19 cellular contexts compared by ENCODE assay signal in the genomic region with DNA sequence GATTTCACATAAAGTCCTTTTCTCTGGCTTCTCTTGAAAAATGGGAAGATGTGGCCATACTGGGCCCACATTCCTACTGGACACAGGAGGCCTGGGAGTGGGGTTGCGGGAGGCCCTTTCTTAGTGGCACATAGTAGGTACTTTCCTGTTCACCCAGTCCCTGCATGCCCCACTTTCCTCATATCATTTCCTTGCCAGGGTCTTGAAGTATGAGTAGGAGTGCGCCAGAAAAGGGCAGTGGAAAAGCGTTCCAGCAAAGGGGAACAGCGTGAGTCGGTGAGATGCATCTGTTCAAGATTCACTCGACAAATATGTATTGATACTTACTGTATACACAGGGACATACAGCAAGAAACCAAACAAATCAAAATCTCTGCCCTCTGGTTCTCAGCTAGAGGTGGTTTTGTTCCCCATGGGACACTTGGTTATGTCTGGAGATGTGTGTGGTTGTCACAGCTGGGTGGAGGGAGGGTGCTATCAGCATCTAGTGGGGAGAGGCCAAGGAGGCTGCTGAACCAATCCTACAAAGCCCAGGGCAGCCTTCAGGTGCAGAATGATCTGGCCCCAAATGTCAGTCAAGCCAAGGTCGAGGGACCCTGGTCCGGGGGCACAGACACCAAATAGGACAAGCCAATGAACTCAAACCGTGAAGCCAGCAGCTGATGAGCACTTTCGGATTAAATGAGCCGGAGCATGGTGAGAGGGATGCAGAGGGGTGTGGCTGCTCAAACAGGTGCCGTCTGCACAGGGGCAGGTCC.
A peak's percentile ranks its signal among the peaks of the same experiment; 100 is the strongest.
DNase-seq lines count a peak whose midpoint lies in the region; ATAC-seq and TF ChIP-seq lines count a peak whose summit lies in the region.
"Had no signal": no experiment of that assay in that cellular context is flagged by ENCODE, and none has a peak within 500 bp of the region (broad histone marks: within the 10 kb centered on the region; RNA-seq: fewer than 3 reads in every experiment).

No MANE protein-coding gene starts in this region.

- no peak overlapping the region for H2AFZ ChIP-seq in mammary epithelial cell (ENCODE audit: low read depth, low read length)
- H2AFZ ChIP-seq in IMR-90 (replicated peaks; ENCODE audit: low read length, poor library complexity) = no peak overlapping the region
- H2AFZ ChIP-seq: parathyroid adenoma had no signal

- H3K79me1 ChIP-seq in IMR-90 (ENCODE audit: low read depth in 1 of 2, low read length in 2 of 2) = peaks cover 0 to 9% of the 10 kb centered on the region in 2 experiments; a peak in 2 of 4 replicates

- H3K4me1 ChIP-seq in breast epithelium (peaks cover 8 to 46% of the 10 kb centered on the region in 2 donors), mammary epithelial cell (ENCODE audit: insufficient read depth, low read length) (peaks cover 31% of the 10 kb centered on the region), IMR-90 (ENCODE audit: control insufficient read depth, insufficient read depth, low read length) (peaks cover 26% of the 10 kb centered on the region)
- H3K4me1 ChIP-seq: parathyroid adenoma had no signal

- H2BK5ac ChIP-seq in IMR-90 (ENCODE audit: low read depth, low read length, poor library complexity, severe bottlenecking) = no peak overlapping the region

- in situ Hi-C loops in mammary epithelial cell (cut with MboI; ENCODE audit: low sequenced_read_pairs in 2 of 2) = no loop called here
- in situ Hi-C loops in IMR-90 (cut with MboI; ENCODE audit: low sequenced_read_pairs) = no loop called here

- dilution Hi-C loops in mammary epithelial cell (cut with HindIII; ENCODE audit: low sequenced_read_pairs) = no loop called here
- dilution Hi-C loops in IMR-90 (cut with HindIII; ENCODE audit: low sequenced_read_pairs, unreplicated experiment) = no loop called here

- H2AK9ac ChIP-seq in IMR-90 (replicated peaks; ENCODE audit: low read depth, low read length, poor library complexity) = peak overlapping the region; percentile 10

- peaks cover 22% of the 10 kb centered on the region for H3K9me1 ChIP-seq in IMR-90 (ENCODE audit: insufficient read depth, low read length)

- H3K4me3 ChIP-seq in breast epithelium (no peak overlapping the region), mammary epithelial cell (replicated peaks in 1 of 3; ENCODE audit: insufficient read depth in 1 of 3, low read depth in 2 of 3, low read length in 3 of 3) (no peak overlapping the region), IMR-90 (ENCODE audit: insufficient read depth, low read depth, low read length) (no peak overlapping the region)
- H3K4me3 ChIP-seq: lower lobe of right lung, transverse colon had no signal

- 98% methylated on average over 12 of the region's 12 CpGs for WGBS in mammary epithelial cell (ENCODE audit: low coverage, missing lambda C conversion rate)
- 82% methylated on average over 2 of the region's 12 CpGs; no CpG with 5 or more reads in 1 of the 2 experiments for WGBS in IMR-90 (ENCODE audit: extremely low coverage in 2 of 2, insufficient read length in 1 of 2), 2 experiments

- TF ChIP-seq POLR2A in breast epithelium (IDR thresholded peaks at IDR 0.05) (no peak), IMR-90 (IDR thresholded peaks at IDR 0.05; ENCODE audit: low read depth, low read length) (no peak)

- H3K4me1 Mint-ChIP-seq in stimulated activated memory B cell treated with anti-CD40 and anti-IgM and Interleukin-4, amounts not matched to agents 10 μg/mL and 1 μg/mL and 100 μg/mL, for 72 hours = peaks cover 58% of the 10 kb centered on the region

- H2BK120ac ChIP-seq in IMR-90 (ENCODE audit: low read depth, low read length) = no peak overlapping the region

- H3K27me3 Mint-ChIP-seq in stimulated activated memory B cell treated with anti-CD40 and anti-IgM and Interleukin-4, amounts not matched to agents 10 μg/mL and 1 μg/mL and 100 μg/mL, for 72 hours = peaks cover 48% of the 10 kb centered on the region

- no peak overlapping the region for H4K8ac ChIP-seq in IMR-90 (ENCODE audit: low read depth in 2 of 2, low read length in 2 of 2)

- H3K4ac ChIP-seq in IMR-90 (ENCODE audit: low read depth, low read length) = 0 out of 2 replicates have a peak overlapping the region, but pooled peaks have one; percentile 22

- intact Hi-C loops in breast epithelium (cut with DNase I; ENCODE audit: low total_unique reads) (loop anchor here (1.0 kb wide), 1 partner anchor 8 kb away; no protein-coding TSS in a partner anchor), mammary epithelial cell (cut with micrococcal nuclease) (no loop called here), IMR-90 (cut with micrococcal nuclease) (no loop called here)

- DNase-seq in breast epithelium (ENCODE audit: low spot score in 2 of 2) (no peak), mammary epithelial cell (no peak), IMR-90 (no peak), NCI-H69 (lab: John Stamatoyannopoulos, UW) (peak; percentile 42), HPDE6-E6E7 (ENCODE audit: extremely low spot score) (no peak), caudate nucleus (lab: John Stamatoyannopoulos, UW) (no peak), GM03348 (ENCODE audit: low spot score) (no peak)
- DNase-seq: foreskin fibroblast; GOT3; lower lobe of right lung; naive B cell; PC-3; SHP77 treated with DMSO at 0.1 percent for 48 hours; stimulated activated naive CD4-positive, alpha-beta T cell treated with Interleukin-2 at 50 U/mL for 16 hours; transverse colon had no signal

- H3K9me3 Mint-ChIP-seq in stimulated activated memory B cell treated with anti-CD40 and anti-IgM and Interleukin-4, amounts not matched to agents 10 μg/mL and 1 μg/mL and 100 μg/mL, for 72 hours = no peaks in the 10 kb centered on the region
- H3K9me3 Mint-ChIP-seq: naive B cell; T-helper 1 cell treated with Interleukin-12 subunit alpha and Interleukin-12 subunit beta and Interleukin-4 antibody, amounts not matched to agents 30 μg/mL and 1 μg/mL, for 36 hours had no signal

- H4K91ac ChIP-seq in IMR-90 (ENCODE audit: insufficient read depth, low read depth, low read length) = no peak overlapping the region

- peak overlapping the region; percentile 86 to 89 for H3K27ac ChIP-seq in breast epithelium
- no peak overlapping the region for H3K27ac ChIP-seq in mammary epithelial cell (ENCODE audit: insufficient read depth, low read depth, low read length)
- no peak overlapping the region for H3K27ac ChIP-seq in IMR-90 (ENCODE audit: insufficient read depth, low read length)
- no peak overlapping the region for H3K27ac ChIP-seq in caudate nucleus (ENCODE audit: low read depth, low read length)
- H3K27ac ChIP-seq: epithelial cell of prostate, lower lobe of right lung, parathyroid adenoma, transverse colon had no signal

- H3K9me3 ChIP-seq in breast epithelium (no peaks in the 10 kb centered on the region), mammary epithelial cell (replicated peaks; ENCODE audit: insufficient read depth, low read length) (no peaks in the 10 kb centered on the region), IMR-90 (ENCODE audit: control insufficient read depth, insufficient read depth, low read length) (no peaks in the 10 kb centered on the region)
- H3K9me3 ChIP-seq: lower lobe of right lung, transverse colon had no signal

- CTCF ChIA-PET in mammary epithelial cell (lab: Charles Lee; ENCODE audit: low non-redundant PET) (no interaction called here), IMR-90 (lab: Yijun Ruan, JAX) (no interaction called here)

- H3K4me3 Mint-ChIP-seq in stimulated activated memory B cell treated with anti-CD40 and anti-IgM and Interleukin-4, amounts not matched to agents 10 μg/mL and 1 μg/mL and 100 μg/mL, for 72 hours = no peak overlapping the region
- H3K4me3 Mint-ChIP-seq: T-helper 1 cell treated with Interleukin-12 subunit alpha and Interleukin-12 subunit beta and Interleukin-4 antibody, amounts not matched to agents 30 μg/mL and 1 μg/mL, for 36 hours had no signal

- H3K18ac ChIP-seq in IMR-90 (ENCODE audit: low read depth, low read length) = no peak overlapping the region

- no peaks in the 10 kb centered on the region for H3K79me2 ChIP-seq in mammary epithelial cell (ENCODE audit: insufficient read depth, low read length)
- H3K79me2 ChIP-seq: parathyroid adenoma had no signal

- H4K20me1 ChIP-seq in mammary epithelial cell (ENCODE audit: insufficient read depth, low read length) = no peaks in the 10 kb centered on the region
- H4K20me1 ChIP-seq in IMR-90 (ENCODE audit: insufficient read depth, low read length) = no peaks in the 10 kb centered on the region; the same call in 1 of the 2 replicates

- no peak overlapping the region for H3K27ac Mint-ChIP-seq in stimulated activated memory B cell treated with anti-CD40 and anti-IgM and Interleukin-4, amounts not matched to agents 10 μg/mL and 1 μg/mL and 100 μg/mL, for 72 hours
- H3K27ac Mint-ChIP-seq: naive B cell had no signal

- peak overlapping the region; percentile 59; the same call in 2 of the 3 replicates for H2BK15ac ChIP-seq in IMR-90 (ENCODE audit: low read depth, low read length)

- no peak overlapping the region for H3K56ac ChIP-seq in IMR-90 (ENCODE audit: extremely low read depth, insufficient read depth, low read length)

- H2AK5ac ChIP-seq in IMR-90 (ENCODE audit: low read depth, low read length) = peak overlapping the region; percentile 72; the same call in 1 of the 2 replicates

- H3K36me3 ChIP-seq in breast epithelium (no peaks in the 10 kb centered on the region), mammary epithelial cell (ENCODE audit: insufficient read depth, low read length) (no peaks in the 10 kb centered on the region), IMR-90 (ENCODE audit: control insufficient read depth, insufficient read depth, low read length) (no peaks in the 10 kb centered on the region)
- H3K36me3 ChIP-seq: lower lobe of right lung, transverse colon had no signal

- no peak overlapping the region for H3K14ac ChIP-seq in IMR-90 (replicated peaks; ENCODE audit: low read depth, low read length)

- H3K36me3 Mint-ChIP-seq in stimulated activated memory B cell treated with anti-CD40 and anti-IgM and Interleukin-4, amounts not matched to agents 10 μg/mL and 1 μg/mL and 100 μg/mL, for 72 hours = no peaks in the 10 kb centered on the region
- H3K36me3 Mint-ChIP-seq: naive B cell had no signal

- H3K4me2 ChIP-seq in mammary epithelial cell (ENCODE audit: insufficient read depth, low read depth, low read length) = no peak overlapping the region
- H3K4me2 ChIP-seq in IMR-90 (ENCODE audit: low read depth, low read length) = no peak overlapping the region

- no peak overlapping the region for H3K23ac ChIP-seq in IMR-90 (ENCODE audit: low read depth, low read length)

- ATAC-seq in IMR-90 (ENCODE audit: low read depth) = no peak
- ATAC-seq in stimulated activated memory B cell treated with anti-CD40 and anti-IgM and Interleukin-4, amounts not matched to agents 10 μg/mL and 1 μg/mL and 100 μg/mL, for 72 hours = peak; percentile 56
- ATAC-seq: lower lobe of right lung, PC-3 had no signal

- H3K9ac ChIP-seq in mammary epithelial cell (ENCODE audit: insufficient read depth, low read length) (no peak overlapping the region), IMR-90 (ENCODE audit: low read depth, low read length) (no peak overlapping the region)
- H3K9ac ChIP-seq: parathyroid adenoma had no signal

- TF ChIP-seq RAD21 in IMR-90 (IDR thresholded peaks at IDR 0.05; ENCODE audit: low read length) = no peak

- TF ChIP-seq CTCF in breast epithelium (IDR thresholded peaks at IDR 0.05) (no peak), mammary epithelial cell (conservative IDR thresholded peaks at IDR 0.05 in 1 of 2, IDR thresholded peaks at IDR 0.05 in 1 of 2; ENCODE audit: extremely low read depth in 1 of 2, insufficient read depth in 1 of 2, low read depth in 1 of 2, low read length in 2 of 2) (no peak), IMR-90 (conservative IDR thresholded peaks at IDR 0.05; ENCODE audit: low read depth, low read length) (no peak)

- no peak overlapping the region for H2BK20ac ChIP-seq in IMR-90 (ENCODE audit: low read depth, low read length)

- no peaks in the 10 kb centered on the region for H3K27me3 ChIP-seq in breast epithelium
- no peaks in the 10 kb centered on the region for H3K27me3 ChIP-seq in mammary epithelial cell (ENCODE audit: insufficient read depth, low read length)
- no peaks in the 10 kb centered on the region for H3K27me3 ChIP-seq in IMR-90 (ENCODE audit: control insufficient read depth, insufficient read depth, low read length)
- H3K27me3 ChIP-seq: transverse colon had no signal

- no peak overlapping the region for H4K5ac ChIP-seq in IMR-90 (ENCODE audit: low read depth, low read length)

- POLR2A ChIA-PET in IMR-90 (lab: Charles Lee; ENCODE audit: unreplicated experiment) = no interaction called here

- BruUV-seq in mammary epithelial cell (replicated peaks; lab: Mats Ljungman, UMichigan) (no TSS peak), IMR-90 (replicated peaks; lab: Mats Ljungman, UMichigan) (no TSS peak)

Comparison
In these comparisons a context has a peak if more than half of its experiments do, and no peak if none do; other contexts are left out.
1. H3K27ac ChIP-seq: peak in breast epithelium (2 of 2); none in mammary epithelial cell (single experiment), IMR-90 (single experiment) and caudate nucleus (single experiment).